ENCODE assay signal across 8 cellular contexts in the genomic region with DNA sequence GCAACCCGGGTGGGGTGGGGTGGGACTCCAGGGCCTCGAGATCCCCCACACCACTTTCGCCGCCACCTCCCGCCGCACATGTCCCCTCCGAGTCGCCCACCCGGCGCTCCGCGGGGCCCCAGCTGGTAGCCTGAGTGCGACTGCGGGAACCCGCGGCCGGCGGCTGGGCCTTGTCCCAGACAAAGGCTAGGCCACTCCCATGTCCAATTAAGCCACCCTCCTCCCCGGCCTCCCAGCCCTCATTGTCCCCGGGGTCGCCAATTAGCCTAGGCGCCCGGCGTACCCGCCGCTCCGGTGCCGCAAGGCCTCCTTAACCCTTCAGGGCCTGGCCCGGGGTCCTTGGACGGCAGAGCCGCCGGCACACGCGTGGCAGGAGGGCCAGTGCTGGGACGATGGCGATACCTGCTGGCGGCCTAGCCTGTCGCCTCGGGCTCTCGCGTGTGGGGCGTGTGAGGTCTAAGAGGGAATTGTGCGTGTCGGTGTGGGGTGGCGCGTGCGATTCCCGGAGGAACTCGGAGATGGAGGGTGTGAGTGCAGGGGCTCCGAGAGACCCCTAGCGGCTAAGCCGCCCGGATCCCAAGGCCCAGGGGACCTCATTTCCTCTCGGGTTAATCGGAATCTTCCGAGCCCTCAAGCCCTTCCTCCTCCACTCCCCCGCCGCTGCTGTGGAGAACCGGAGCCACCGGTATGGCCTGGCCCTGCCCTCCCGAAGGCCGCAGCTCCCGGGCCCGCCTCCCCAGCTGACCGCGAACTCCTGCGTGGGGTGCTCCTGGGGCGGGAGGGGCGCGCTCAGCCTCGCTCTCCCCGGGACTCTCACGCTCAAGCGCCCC. TPM values are rescaled to one million over a fixed set of nuclear protein-coding genes. Genes with fewer than 3 reads are reported as not detected.
DNase-seq lines count a peak whose midpoint lies in the region; ATAC-seq and TF ChIP-seq lines count a peak whose summit lies in the region.

No MANE protein-coding gene starts in this region.

- no peak overlapping the region for H3K9ac ChIP-seq in muscle layer of colon (ENCODE audit: low read length)

- DNase-seq in ELF-1 (ENCODE audit: low read depth, low spot score) (peak; percentile 81), T1000 (lab: John Stamatoyannopoulos, UW) (peak; percentile 96), epithelial cell of prostate (ENCODE audit: low read depth, low spot score) (no peak), vagina (ENCODE audit: extremely low spot score in 2 of 2) (peak in 1 of 2 donors; percentile 87)

- intact Hi-C loops in vagina (cut with DNase I) = loop anchor here (10.0 kb wide), 1 partner anchor 653 kb away; the partner anchor contains the start of gene MED13

- H3K27me3 ChIP-seq in muscle layer of colon (ENCODE audit: control insufficient read depth in 1 of 2, insufficient read depth in 2 of 2, low read length in 2 of 2) (peaks cover 26 to 65% of the 10 kb centered on the region in 2 donors), vagina (no peaks in the 10 kb centered on the region)

- H3K27ac ChIP-seq in epithelial cell of prostate (peak overlapping the region; percentile 82), muscle layer of colon (ENCODE audit: low read depth, low read length) (peak overlapping the region; percentile 67), vagina (peak overlapping the region; percentile 68)

- H3K36me3 ChIP-seq in muscle layer of colon (ENCODE audit: insufficient read depth, low read length) = no peaks in the 10 kb centered on the region
- H3K36me3 ChIP-seq in vagina = no peaks in the 10 kb centered on the region

- ATAC-seq in HG02678 (IDR thresholded peaks at IDR 0.05; ENCODE audit: unreplicated experiment) (peak; percentile 11), HG03442 (IDR thresholded peaks at IDR 0.05; ENCODE audit: unreplicated experiment) (no peak), HG03097 (IDR thresholded peaks at IDR 0.05; ENCODE audit: low FRiP score, unreplicated experiment) (no peak)

- H3K4me3 ChIP-seq in muscle layer of colon (ENCODE audit: low read depth in 1 of 2, low read length in 2 of 2) (peak overlapping the region; percentile 55 to 66), vagina (peak overlapping the region; percentile 59 to 78)

- TF ChIP-seq POLR2A in vagina (IDR thresholded peaks at IDR 0.05) = no peak

- peaks cover 14% of the 10 kb centered on the region for H3K4me1 ChIP-seq in muscle layer of colon (ENCODE audit: insufficient read depth, low read length)
- H3K4me1 ChIP-seq in vagina = peaks cover 66% of the 10 kb centered on the region

- peak in 1 of 3 experiments; percentile 9 for TF ChIP-seq CTCF in vagina (IDR thresholded peaks at IDR 0.05)

- H3K9me3 ChIP-seq in muscle layer of colon (ENCODE audit: low read length) = no peaks in the 10 kb centered on the region
- no peaks in the 10 kb centered on the region for H3K9me3 ChIP-seq in vagina

RNA-seq across cellular contexts. Expression of gene TBX2, which starts 11.7 kb away (rescaled TPM):
- total RNA-seq in vagina = 9.8 TPM

RNA-seq across cellular contexts. Expression of gene TBX4, which starts 40.9 kb away (rescaled TPM):
- total RNA-seq in vagina = not detected
